Comparison of ENCODE assay signal across 1 cellular context in the genomic region with DNA sequence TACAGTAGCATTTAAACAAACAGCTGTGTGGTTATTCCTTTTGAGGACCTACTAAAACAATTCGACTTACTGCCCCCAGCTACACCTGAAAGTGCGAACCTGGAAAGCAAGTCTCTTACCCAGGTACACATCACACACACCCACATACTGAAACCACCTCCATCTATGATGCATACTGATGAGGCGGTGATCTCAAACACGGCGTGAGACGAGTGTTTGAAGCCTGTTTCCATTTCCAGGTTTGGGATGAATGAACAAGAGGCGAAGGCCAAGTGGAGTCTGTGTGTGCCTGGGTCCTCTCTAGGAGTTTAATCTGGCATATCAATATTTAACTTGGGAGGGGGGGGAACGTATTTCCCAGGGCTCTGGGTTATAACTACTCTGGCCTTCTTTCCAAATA.
TF ChIP-seq lines count a peak whose summit lies in the region.

No MANE protein-coding gene starts in this region.

TF ChIP-seq in SK-N-SH treated with all-trans-retinoic acid at 6 μM for 48 hours, 23 proteins besides CTCF, POLR2A, EP300 and RAD21 (continued from another document):
- no peak for TF ChIP-seq PATZ1 (CRISPR knock-in tag; IDR thresholded peaks at IDR 0.05; ENCODE audit: borderline replicate concordance)
- no peak for TF ChIP-seq POU6F1 (CRISPR knock-in tag; IDR thresholded peaks at IDR 0.05; ENCODE audit: borderline replicate concordance, low read depth)
- no peak for TF ChIP-seq PPARA (CRISPR knock-in tag; IDR thresholded peaks at IDR 0.05; ENCODE audit: borderline replicate concordance)
- no peak for TF ChIP-seq ZC3H10 (CRISPR knock-in tag; IDR thresholded peaks at IDR 0.05)
TF ChIP-seq in SK-N-SH treated with all-trans-retinoic acid at 6 μM for 48 hours: peak in this region for 0.
